8 cellular contexts compared by ENCODE assay signal in the genomic region with DNA sequence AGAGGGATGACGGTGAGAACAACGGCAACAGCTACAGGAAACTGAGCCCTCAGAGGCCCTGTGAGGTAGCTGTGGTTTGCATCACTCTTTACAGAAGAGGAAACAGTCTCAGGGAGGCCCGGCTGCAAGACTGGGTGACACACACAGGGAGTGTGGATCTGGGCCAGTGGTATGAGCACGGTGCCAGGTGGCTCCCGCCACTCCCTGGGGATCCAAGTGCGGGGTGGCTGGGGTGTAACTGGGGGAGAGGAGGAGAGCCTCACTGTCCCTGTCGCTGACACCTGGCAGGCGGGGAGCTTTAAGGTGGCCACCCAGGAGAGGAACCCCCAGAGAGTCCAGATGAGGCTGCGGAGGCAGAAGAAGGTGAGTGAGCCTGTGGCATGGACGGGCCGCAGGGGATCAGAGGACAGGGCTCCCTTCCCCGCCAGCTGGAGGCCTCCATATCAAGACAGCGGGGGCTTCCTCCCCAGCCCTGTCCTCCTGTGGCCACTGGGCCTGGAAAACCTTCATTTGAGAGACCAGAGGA.
DNase-seq lines count a peak whose midpoint lies in the region; ATAC-seq lines count a peak whose summit lies in the region.

No MANE protein-coding gene starts in this region.

- DNase-seq in activated CD4-positive, alpha-beta T cell treated with anti-CD3 and anti-CD28 coated beads for 4 hours: peak; percentile 70 to 73
- DNase-seq in effector CD8-positive, alpha-beta T cell (lab: John Stamatoyannopoulos, UW): peak; percentile 43
- peak; percentile 66 for DNase-seq in stimulated activated CD8-positive, alpha-beta memory T cell treated with anti-CD3 and anti-CD28 coated beads, Interleukin-12 subunit alpha, Interleukin-12 subunit beta, amount 100 ng/mL, for 1 hour (ENCODE audit: low read depth)
- DNase-seq in NCI-H1417 (lab: John Stamatoyannopoulos, UW) (no peak), NCI-H2196 (lab: John Stamatoyannopoulos, UW; ENCODE audit: unreplicated experiment) (no peak)

- ATAC-seq in GM18520 (IDR thresholded peaks at IDR 0.05; ENCODE audit: unreplicated experiment) (peak; percentile 58), HG03066 (IDR thresholded peaks at IDR 0.05; ENCODE audit: low read depth, unreplicated experiment) (peak; percentile 75), HG03159 (IDR thresholded peaks at IDR 0.05; ENCODE audit: unreplicated experiment) (no peak)

Comparison
In these comparisons a context has a peak if more than half of its experiments do, and no peak if none do; other contexts are left out.
1. DNase-seq: peak in activated CD4-positive, alpha-beta T cell treated with anti-CD3 and anti-CD28 coated beads for 4 hours (2 of 2), effector CD8-positive, alpha-beta T cell (single experiment) and stimulated activated CD8-positive, alpha-beta memory T cell treated with anti-CD3 and anti-CD28 coated beads, Interleukin-12 subunit alpha, Interleukin-12 subunit beta, amount 100 ng/mL, for 1 hour (single experiment); none in NCI-H1417 (0 of 3) and NCI-H2196 (single experiment).